9 cellular contexts compared by ENCODE assay signal in genomic region chr9:35619800-35620158, GRCh38. TPM values are rescaled to one million over a fixed set of nuclear protein-coding genes. Genes with fewer than 3 reads are reported as not detected.
DNase-seq lines count a peak whose midpoint lies in the region; ATAC-seq, FAIRE-seq and TF ChIP-seq lines count a peak whose summit lies in the region.
"Had no signal": no experiment of that assay in that cellular context is flagged by ENCODE, and none has a peak within 500 bp of the region (broad histone marks: within the 10 kb centered on the region; RNA-seq: fewer than 3 reads in every experiment).

No MANE protein-coding gene starts in this region.

- no peak for TF ChIP-seq CTCF in kidney (IDR thresholded peaks at IDR 0.05; ENCODE audit: borderline replicate concordance, extremely low read depth, insufficient read depth)

- no peak for DNase-seq in effector memory CD4-positive, alpha-beta T cell
- DNase-seq in glomerular visceral epithelial cell (ENCODE audit: extremely low spot score), result no peak
- no peak for DNase-seq in superior temporal gyrus (ENCODE audit: extremely low spot score)
- DNase-seq in kidney, result no peak
- no peak for DNase-seq in AG20443 (ENCODE audit: low spot score)
- DNase-seq: sigmoid colon had no signal

- peaks cover 26% of the 10 kb centered on the region for H3K4me1 ChIP-seq in effector memory CD4-positive, alpha-beta T cell (ENCODE audit: control insufficient read depth, insufficient read depth, low read length, poor library complexity, severe bottlenecking)
- H3K4me1 ChIP-seq in kidney (ENCODE audit: control insufficient read depth in 1 of 2, insufficient read depth in 1 of 2, low read depth in 1 of 2, low read length in 2 of 2), result peaks cover 0 to 10% of the 10 kb centered on the region in 2 donors

- H3K9ac ChIP-seq in kidney (ENCODE audit: low read length in 2 of 2), result no peak overlapping the region

- no peaks in the 10 kb centered on the region for H3K36me3 ChIP-seq in effector memory CD4-positive, alpha-beta T cell (ENCODE audit: control insufficient read depth, insufficient read depth, low read length)
- H3K36me3 ChIP-seq in kidney (ENCODE audit: control insufficient read depth in 1 of 2, insufficient read depth in 2 of 2, low read length in 2 of 2), result no peaks in the 10 kb centered on the region
- H3K36me3 ChIP-seq: sigmoid colon had no signal

- intact Hi-C loops in kidney (cut with DNase I), result no loop called here

- H3K27ac ChIP-seq in effector memory CD4-positive, alpha-beta T cell (ENCODE audit: insufficient read depth, low read length, poor library complexity, severe bottlenecking), result peak overlapping the region; percentile 18
- H3K27ac ChIP-seq in kidney (ENCODE audit: low read depth in 2 of 2, low read length in 2 of 2), result no peak overlapping the region
- H3K27ac ChIP-seq: sigmoid colon had no signal

- no peaks in the 10 kb centered on the region for H3K27me3 ChIP-seq in effector memory CD4-positive, alpha-beta T cell (replicated peaks; ENCODE audit: control insufficient read depth, insufficient read depth, low read length, poor library complexity, severe bottlenecking)

- ATAC-seq in GM18502 (IDR thresholded peaks at IDR 0.05; ENCODE audit: poor library complexity, unreplicated experiment) (peak; percentile 54), GM21529 (IDR thresholded peaks at IDR 0.05; ENCODE audit: unreplicated experiment) (peak; percentile 51), HG03520 (IDR thresholded peaks at IDR 0.05; ENCODE audit: unreplicated experiment) (peak; percentile 45)

- FAIRE-seq in kidney (lab: Jason Lieb, UNC), result no peak

- H3K9me3 ChIP-seq in effector memory CD4-positive, alpha-beta T cell (ENCODE audit: control insufficient read depth, low read length), result no peaks in the 10 kb centered on the region
- no peaks in the 10 kb centered on the region for H3K9me3 ChIP-seq in kidney (ENCODE audit: control insufficient read depth in 1 of 2, low read length in 2 of 2)
- H3K9me3 ChIP-seq: sigmoid colon had no signal

- no peak overlapping the region for H3K4me3 ChIP-seq in effector memory CD4-positive, alpha-beta T cell (ENCODE audit: insufficient read depth, low read depth, low read length, poor library complexity, severe bottlenecking)
- H3K4me3 ChIP-seq in kidney (ENCODE audit: low read length in 2 of 2), result no peak overlapping the region
- H3K4me3 ChIP-seq: sigmoid colon had no signal

RNA-seq across cellular contexts. Expression of gene CD72, which starts 1.6 kb away (rescaled TPM):
- 7.1 TPM for total RNA-seq in kidney
- 2.3 TPM for polyA plus RNA-seq in kidney (ENCODE audit: insufficient read depth, low read depth, low replicate concordance)

RNA-seq across cellular contexts. Expression of gene TESK1, which starts 14.7 kb away (rescaled TPM):
- total RNA-seq in kidney, result 35.8 TPM
- 34.6 TPM for polyA plus RNA-seq in kidney (ENCODE audit: insufficient read depth, low read depth, low replicate concordance)

RNA-seq across cellular contexts. Expression of gene SIT1, which starts 31.0 kb away (rescaled TPM):
- 3.1 TPM for total RNA-seq in kidney
- polyA plus RNA-seq in kidney (ENCODE audit: insufficient read depth, low read depth, low replicate concordance), result 0.32 TPM

RNA-seq across cellular contexts. Expression of gene RMRP, which starts 38.0 kb away (rescaled TPM):
- 36,256 TPM for total RNA-seq in kidney
- not detected for polyA plus RNA-seq in kidney (ENCODE audit: insufficient read depth, low read depth, low replicate concordance)

RNA-seq across cellular contexts. Expression of gene CCDC107, which starts 38.3 kb away (rescaled TPM):
- 26.8 TPM for total RNA-seq in kidney
- 52.3 TPM for polyA plus RNA-seq in kidney (ENCODE audit: insufficient read depth, low read depth, low replicate concordance)
